Comparison of ENCODE assay signal across 16 cellular contexts in genomic region chr1:91876751-91877573, GRCh38. TPM values are rescaled to one million over a fixed set of nuclear protein-coding genes. Genes with fewer than 3 reads are reported as not detected.
DNase-seq lines count a peak whose midpoint lies in the region; ATAC-seq and TF ChIP-seq lines count a peak whose summit lies in the region.
"Had no signal": no experiment of that assay in that cellular context is flagged by ENCODE, and none has a peak within 500 bp of the region (broad histone marks: within the 10 kb centered on the region; RNA-seq: fewer than 3 reads in every experiment).

No MANE protein-coding gene starts in this region.

- H3K27ac ChIP-seq in CD8-positive, alpha-beta memory T cell (ENCODE audit: low read depth, low read length): no peak overlapping the region
- H3K27ac ChIP-seq: hepatocyte, testis had no signal

- H3K36me3 ChIP-seq in CD8-positive, alpha-beta memory T cell (ENCODE audit: insufficient read depth, low read length): no peaks in the 10 kb centered on the region

- TF ChIP-seq CTCF in AG10803 (conservative IDR thresholded peaks at IDR 0.05; ENCODE audit: low read length) (no peak), nephron (IDR thresholded peaks at IDR 0.05; ENCODE audit: unreplicated experiment in 3 of 3) (no peak)

- peak; percentile 53 for DNase-seq in AG10803 (ENCODE audit: low read depth)
- no peak for DNase-seq in CD8-positive, alpha-beta memory T cell
- DNase-seq in activated naive CD8-positive, alpha-beta T cell treated with anti-CD3 and anti-CD28 coated beads, Interleukin-2, amount 50 U/mL, for 24 hours: no peak
- DNase-seq: activated CD4-positive, CD25-positive, alpha-beta regulatory T cell; HCEC 1CT; kidney glomerular epithelial cell; midbrain; NCI-H146; NCI-H345; right cardiac atrium; testis had no signal

- no peak overlapping the region for H3K4me3 ChIP-seq in AG10803 (ENCODE audit: low read length)
- no peak overlapping the region for H3K4me3 ChIP-seq in CD8-positive, alpha-beta memory T cell (ENCODE audit: low read length)
- H3K4me3 ChIP-seq: hepatocyte, testis had no signal

- peaks cover 50% of the 10 kb centered on the region for H3K4me1 ChIP-seq in CD8-positive, alpha-beta memory T cell (ENCODE audit: insufficient read depth, low read length)

- POLR2A ChIA-PET in CD8-positive, alpha-beta memory T cell (lab: Charles Lee): no interaction called here

- CTCF ChIA-PET in CD8-positive, alpha-beta memory T cell (lab: Charles Lee): interaction anchor here (1.1 to 1.5 kb wide), 2 partner anchors 8 to 102 kb away, joined by 3 read pairs; no protein-coding TSS in a partner anchor

- H3K27me3 Mint-ChIP-seq in CD8-positive, alpha-beta memory T cell: no peaks in the 10 kb centered on the region
- peaks cover 4% of the 10 kb centered on the region for H3K27me3 Mint-ChIP-seq in activated naive CD8-positive, alpha-beta T cell treated with anti-CD3 and anti-CD28 coated beads, Interleukin-2, amount 50 U/mL, for 24 hours
- H3K27me3 Mint-ChIP-seq in nephron (ENCODE audit: low read depth): no peaks in the 10 kb centered on the region

- no peaks in the 10 kb centered on the region for H3K9me3 Mint-ChIP-seq in CD8-positive, alpha-beta memory T cell
- H3K9me3 Mint-ChIP-seq in activated naive CD8-positive, alpha-beta T cell treated with anti-CD3 and anti-CD28 coated beads, Interleukin-2, amount 50 U/mL, for 24 hours: no peaks in the 10 kb centered on the region
- H3K9me3 Mint-ChIP-seq in nephron: no peaks in the 10 kb centered on the region

- peaks cover 0 to 2% (median 0%) of the 10 kb centered on the region in 3 donors for H3K36me3 Mint-ChIP-seq in CD8-positive, alpha-beta memory T cell
- no peaks in the 10 kb centered on the region for H3K36me3 Mint-ChIP-seq in activated naive CD8-positive, alpha-beta T cell treated with anti-CD3 and anti-CD28 coated beads, Interleukin-2, amount 50 U/mL, for 24 hours (ENCODE audit: low read depth)
- H3K36me3 Mint-ChIP-seq in nephron (ENCODE audit: low read depth): peaks cover 6% of the 10 kb centered on the region

- H3K4me1 Mint-ChIP-seq in CD8-positive, alpha-beta memory T cell: peaks cover 73 to 87% (median 86%) of the 10 kb centered on the region in 3 donors
- H3K4me1 Mint-ChIP-seq in activated naive CD8-positive, alpha-beta T cell treated with anti-CD3 and anti-CD28 coated beads, Interleukin-2, amount 50 U/mL, for 24 hours: peaks cover 84% of the 10 kb centered on the region
- H3K4me1 Mint-ChIP-seq in nephron: peaks cover 70% of the 10 kb centered on the region

- H3K9me3 ChIP-seq in CD8-positive, alpha-beta memory T cell (ENCODE audit: low read length): no peaks in the 10 kb centered on the region
- H3K9me3 ChIP-seq: testis had no signal

- H3K27me3 ChIP-seq in CD8-positive, alpha-beta memory T cell (ENCODE audit: insufficient read depth, low read length, poor library complexity, severe bottlenecking): no peaks in the 10 kb centered on the region
- H3K27me3 ChIP-seq: hepatocyte, testis had no signal

- peak overlapping the region in 7 of 8 donors; percentile 13 to 86 (median 76) for H3K27ac Mint-ChIP-seq in CD8-positive, alpha-beta memory T cell
- peak overlapping the region; percentile 95 for H3K27ac Mint-ChIP-seq in activated naive CD8-positive, alpha-beta T cell treated with anti-CD3 and anti-CD28 coated beads, Interleukin-2, amount 50 U/mL, for 24 hours
- H3K27ac Mint-ChIP-seq in nephron: peak overlapping the region; percentile 5 to 80 (median 34)

- peak overlapping the region in 5 of 7 donors; percentile 8 to 86 (median 68) for H3K4me3 Mint-ChIP-seq in CD8-positive, alpha-beta memory T cell
- peak overlapping the region; percentile 75 for H3K4me3 Mint-ChIP-seq in activated naive CD8-positive, alpha-beta T cell treated with anti-CD3 and anti-CD28 coated beads, Interleukin-2, amount 50 U/mL, for 24 hours
- no peak overlapping the region for H3K4me3 Mint-ChIP-seq in nephron

- no peak for ATAC-seq in activated naive CD8-positive, alpha-beta T cell treated with anti-CD3 and anti-CD28 coated beads, Interleukin-2, amount 50 U/mL, for 24 hours
- ATAC-seq in HG03378 (IDR thresholded peaks at IDR 0.05; ENCODE audit: unreplicated experiment) (no peak), GM19467 (IDR thresholded peaks at IDR 0.05; ENCODE audit: unreplicated experiment) (no peak), HG02588 (IDR thresholded peaks at IDR 0.05; ENCODE audit: unreplicated experiment) (no peak)
- ATAC-seq: right cardiac atrium had no signal

RNA-seq across cellular contexts. Expression of gene TGFBR3, which starts 9.0 kb away (rescaled TPM):
- 10 to 100 TPM; 28.8 to 29.9 TPM for total RNA-seq in CD8-positive, alpha-beta memory T cell
- polyA plus RNA-seq in CD8-positive, alpha-beta memory T cell: 78.5 TPM

Comparison
In these comparisons a context has a peak if more than half of its experiments do, and no peak if none do; other contexts are left out.
1. H3K27ac Mint-ChIP-seq: peak in every context shown above with its lines; median percentile 95 in activated naive CD8-positive, alpha-beta T cell treated with anti-CD3 and anti-CD28 coated beads, Interleukin-2, amount 50 U/mL, for 24 hours; 76 in CD8-positive, alpha-beta memory T cell; 34 in nephron.
2. H3K4me3 Mint-ChIP-seq: peak in CD8-positive, alpha-beta memory T cell (5 of 7) and activated naive CD8-positive, alpha-beta T cell treated with anti-CD3 and anti-CD28 coated beads, Interleukin-2, amount 50 U/mL, for 24 hours (single experiment); none in nephron (0 of 3).